21 cellular contexts compared by ENCODE assay signal in genomic region chr15:59014068-59014467, GRCh38.
"Had no signal": no experiment of that assay in that cellular context is flagged by ENCODE, and none has a peak within 500 bp of the region (broad histone marks: within the 10 kb centered on the region; RNA-seq: fewer than 3 reads in every experiment).

No MANE protein-coding gene starts in this region.

- H3K4me3 Mint-ChIP-seq: central memory CD8-positive, alpha-beta T cell; dendritic cell treated with granulocyte-macrophage colony-stimulating factor and Interleukin-4, amounts not matched to agents 40 ng/mL and 50 ng/mL, for 4 days; natural killer cell; neural progenitor cell; stimulated activated naive B cell treated with anti-CD40 and anti-IgM and Interleukin-4, amounts not matched to agents 10 μg/mL and 1 μg/mL and 100 μg/mL, for 72 hours had no signal

- H3K36me3 Mint-ChIP-seq: natural killer cell had no signal

- H3K4me1 Mint-ChIP-seq: neural progenitor cell had no signal

- H3K9me3 ChIP-seq: pancreas, prostate gland, thyroid gland, upper lobe of left lung, uterus had no signal

- DNase-seq: erythroblast; foreskin keratinocyte; kidney; left cardiac atrium; left ventricle myocardium superior; natural killer cell; nucleus accumbens; pancreas; stimulated activated CD4-positive, alpha-beta T cell treated with anti-CD3 and anti-CD28 coated beads, Interleukin-2, amount 100 ng/mL, for 24 hours; stimulated activated CD4-positive, alpha-beta T cell treated with anti-CD3 and anti-CD28 coated beads, Interleukin-4, amount 100 ng/mL, for 4 hours; stimulated activated naive B cell treated with anti-CD40 and anti-IgM and Interleukin-4, amounts not matched to agents 10 μg/mL and 1 μg/mL and 100 μg/mL, for 72 hours; thyroid gland; upper lobe of left lung; uterus had no signal

- FAIRE-seq: endothelial cell of umbilical vein, kidney, pancreas had no signal

- H3K9me3 Mint-ChIP-seq: central memory CD8-positive, alpha-beta T cell; dendritic cell treated with granulocyte-macrophage colony-stimulating factor and Interleukin-4, amounts not matched to agents 40 ng/mL and 50 ng/mL, for 4 days; natural killer cell; stimulated activated naive B cell treated with anti-CD40 and anti-IgM and Interleukin-4, amounts not matched to agents 10 μg/mL and 1 μg/mL and 100 μg/mL, for 72 hours had no signal

- H3K36me3 ChIP-seq: neural progenitor cell, pancreas, prostate gland, thyroid gland, uterus had no signal

- H3K27me3 Mint-ChIP-seq: central memory CD8-positive, alpha-beta T cell; dendritic cell treated with granulocyte-macrophage colony-stimulating factor and Interleukin-4, amounts not matched to agents 40 ng/mL and 50 ng/mL, for 4 days; stimulated activated naive B cell treated with anti-CD40 and anti-IgM and Interleukin-4, amounts not matched to agents 10 μg/mL and 1 μg/mL and 100 μg/mL, for 72 hours had no signal

- ATAC-seq: foreskin keratinocyte; left cardiac atrium; left ventricle myocardium superior; natural killer cell; pancreas; sciatic nerve; stimulated activated naive B cell treated with anti-CD40 and anti-IgM and Interleukin-4, amounts not matched to agents 10 μg/mL and 1 μg/mL and 100 μg/mL, for 72 hours had no signal

- H3K27ac ChIP-seq: foreskin keratinocyte, hepatocyte, neural progenitor cell, pancreas, prostate gland, thyroid gland, upper lobe of left lung, uterus had no signal

- H3K27me3 ChIP-seq: foreskin keratinocyte, hepatocyte, neural progenitor cell, pancreas, thyroid gland, upper lobe of left lung, uterus had no signal

- H3K27ac Mint-ChIP-seq: dendritic cell treated with granulocyte-macrophage colony-stimulating factor and Interleukin-4, amounts not matched to agents 40 ng/mL and 50 ng/mL, for 4 days; neural progenitor cell; stimulated activated naive B cell treated with anti-CD40 and anti-IgM and Interleukin-4, amounts not matched to agents 10 μg/mL and 1 μg/mL and 100 μg/mL, for 72 hours had no signal

- H3K4me3 ChIP-seq: hepatocyte, neural progenitor cell, pancreas, prostate gland, thyroid gland, upper lobe of left lung, uterus had no signal

- H3K4me1 ChIP-seq: foreskin keratinocyte, neural progenitor cell, prostate gland, uterus had no signal
